In genomic region chr14:96376093-96376492, GRCh38 we compare ENCODE assay signal across 20 cellular contexts.
"Had no signal": no experiment of that assay in that cellular context is flagged by ENCODE, and none has a peak within 500 bp of the region (broad histone marks: within the 10 kb centered on the region; RNA-seq: fewer than 3 reads in every experiment).

No MANE protein-coding gene starts in this region.

- H3K36me3 Mint-ChIP-seq: immature natural killer cell had no signal

- H3K9me3 Mint-ChIP-seq: immature natural killer cell; naive thymus-derived CD8-positive, alpha-beta T cell had no signal

- H3K27me3 Mint-ChIP-seq: naive thymus-derived CD8-positive, alpha-beta T cell had no signal

- H3K4me1 ChIP-seq: foreskin keratinocyte, sigmoid colon, stomach had no signal

- H3K4me3 Mint-ChIP-seq: immature natural killer cell; naive thymus-derived CD8-positive, alpha-beta T cell had no signal

- H3K27ac ChIP-seq: dorsolateral prefrontal cortex, epithelial cell of prostate, foreskin keratinocyte, neutrophil, sigmoid colon, skin epidermis, stomach, thoracic aorta had no signal

- H3K4me3 ChIP-seq: dorsolateral prefrontal cortex, lung, sigmoid colon, skin epidermis, stomach, thoracic aorta had no signal

- H3K27ac Mint-ChIP-seq: immature natural killer cell had no signal

- DNase-seq: cortex of kidney; dorsolateral prefrontal cortex; effector CD8-positive, alpha-beta T cell; foreskin keratinocyte; immature natural killer cell; kidney; left cardiac atrium; left ventricle myocardium superior; mesendoderm; naive thymus-derived CD8-positive, alpha-beta T cell; sigmoid colon; stimulated activated CD4-positive, alpha-beta T cell treated with anti-CD3 and anti-CD28 coated beads, Interleukin-12 subunit alpha, Interleukin-12 subunit beta, amount 100 ng/mL, for 4 hours; stimulated activated naive CD4-positive, alpha-beta T cell; stomach; substantia nigra had no signal

- ATAC-seq: foreskin keratinocyte; left cardiac atrium; left ventricle myocardium superior; naive thymus-derived CD8-positive, alpha-beta T cell had no signal

- H3K9me3 ChIP-seq: neutrophil, sigmoid colon, stomach, thoracic aorta had no signal

- H3K27me3 ChIP-seq: dorsolateral prefrontal cortex, foreskin keratinocyte, neutrophil, sigmoid colon, stomach had no signal

- H3K36me3 ChIP-seq: sigmoid colon, stomach, thoracic aorta had no signal
